Comparison of ENCODE assay signal across 28 cellular contexts in the genomic region with DNA sequence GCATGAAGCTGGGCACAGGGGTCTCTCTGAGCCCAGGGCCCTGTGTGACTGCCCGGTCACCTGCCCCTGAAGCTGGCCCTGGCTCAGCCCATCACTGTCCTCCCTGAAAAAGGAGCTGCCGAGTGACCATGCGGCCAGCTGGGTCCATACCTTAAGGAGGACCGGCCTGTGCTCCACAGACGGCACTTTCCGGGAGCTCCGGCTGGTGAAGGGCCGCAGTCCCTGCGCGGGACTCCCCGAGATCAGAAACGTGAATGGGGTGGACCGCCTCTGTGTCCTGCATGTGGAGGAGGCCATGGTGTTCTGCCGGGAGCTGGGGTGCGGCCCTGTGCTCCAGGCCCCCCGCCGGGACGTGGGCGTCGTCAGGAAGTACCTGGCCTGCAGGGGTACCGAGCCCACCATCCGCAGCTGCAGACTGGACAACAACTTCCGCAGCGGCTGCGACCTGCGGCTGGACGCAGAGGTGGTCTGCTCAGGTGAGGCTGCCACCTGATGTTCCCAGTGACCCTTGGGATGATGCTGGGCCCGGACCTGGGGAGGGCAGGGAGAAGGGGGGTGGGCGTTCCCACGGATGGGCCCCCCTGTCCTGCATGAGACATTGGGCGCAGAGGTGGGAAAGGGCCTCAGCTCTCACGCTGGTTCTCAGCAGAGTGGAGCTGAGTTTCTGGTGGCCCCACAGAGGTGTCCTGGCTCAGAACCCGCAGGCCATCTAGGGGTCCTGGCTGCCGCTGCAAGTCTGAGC. TPM values are rescaled to one million over a fixed set of nuclear protein-coding genes. Genes with fewer than 3 reads are reported as not detected.
DNase-seq lines count a peak whose midpoint lies in the region; ATAC-seq and TF ChIP-seq lines count a peak whose summit lies in the region.
"Had no signal": no experiment of that assay in that cellular context is flagged by ENCODE, and none has a peak within 500 bp of the region (broad histone marks: within the 10 kb centered on the region; RNA-seq: fewer than 3 reads in every experiment).

No MANE protein-coding gene starts in this region.

- H3K4me3 ChIP-seq in RWPE2 (ENCODE audit: severe bottlenecking) (no peak overlapping the region), right lobe of liver (no peak overlapping the region)
- H3K4me3 ChIP-seq: heart left ventricle, pancreas had no signal

- peaks cover 70% of the 10 kb centered on the region for H3K36me3 Mint-ChIP-seq in stimulated activated effector memory CD8-positive, alpha-beta T cell treated with anti-CD3 and anti-CD28 coated beads, Interleukin-12 subunit alpha, Interleukin-12 subunit beta, amount 100 ng/mL, for 72 hours
- peaks cover 0 to 5% of the 10 kb centered on the region in 2 donors for H3K36me3 Mint-ChIP-seq in stimulated activated naive B cell treated with anti-CD40 and anti-IgM and Interleukin-4, amounts not matched to agents 10 μg/mL and 1 μg/mL and 100 μg/mL, for 72 hours
- peaks cover 9% of the 10 kb centered on the region for H3K36me3 Mint-ChIP-seq in Calu3 (ENCODE audit: insufficient read depth, unreplicated experiment)

- no peak for ATAC-seq in RWPE2 (ENCODE audit: low read depth)
- ATAC-seq in right lobe of liver: no peak
- no peak for ATAC-seq in stimulated activated effector memory CD8-positive, alpha-beta T cell treated with anti-CD3 and anti-CD28 coated beads, Interleukin-12 subunit alpha, Interleukin-12 subunit beta, amount 100 ng/mL, for 72 hours
- ATAC-seq in stimulated activated naive B cell treated with anti-CD40 and anti-IgM and Interleukin-4, amounts not matched to agents 10 μg/mL and 1 μg/mL and 100 μg/mL, for 72 hours (replicated peaks): no peak
- ATAC-seq: activated naive CD8-positive, alpha-beta T cell treated with anti-CD3 and anti-CD28 coated beads, Interleukin-2, amount 50 U/mL, for 24 hours; esophagus mucosa; heart left ventricle; pancreas; stimulated activated naive CD8-positive, alpha-beta T cell treated with anti-CD3 and anti-CD28 coated beads, Interleukin-15, amount 100 ng/mL, for 72 hours had no signal

- H3K27me3 Mint-ChIP-seq in stimulated activated naive B cell treated with anti-CD40 and anti-IgM and Interleukin-4, amounts not matched to agents 10 μg/mL and 1 μg/mL and 100 μg/mL, for 72 hours: no peaks in the 10 kb centered on the region
- no peaks in the 10 kb centered on the region for H3K27me3 Mint-ChIP-seq in Calu3 (ENCODE audit: unreplicated experiment)
- H3K27me3 Mint-ChIP-seq: B cell; CD4-positive, alpha-beta memory T cell; stimulated activated naive CD8-positive, alpha-beta T cell treated with anti-CD3 and anti-CD28 coated beads, Interleukin-15, amount 100 ng/mL, for 72 hours had no signal

- CTCF ChIA-PET in Calu3 (lab: Charles Lee): no interaction called here

- no peak for TF ChIP-seq CTCF in RWPE2 (IDR thresholded peaks at IDR 0.05; ENCODE audit: poor library complexity, severe bottlenecking)
- TF ChIP-seq CTCF in right lobe of liver (IDR thresholded peaks at IDR 0.05): no peak
- TF ChIP-seq CTCF in Calu3 (IDR thresholded peaks at IDR 0.05; ENCODE audit: unreplicated experiment): no peak

- peak overlapping the region; percentile 81 for H3K4me3 Mint-ChIP-seq in stimulated activated effector memory CD8-positive, alpha-beta T cell treated with anti-CD3 and anti-CD28 coated beads, Interleukin-12 subunit alpha, Interleukin-12 subunit beta, amount 100 ng/mL, for 72 hours
- no peak overlapping the region for H3K4me3 Mint-ChIP-seq in stimulated activated naive B cell treated with anti-CD40 and anti-IgM and Interleukin-4, amounts not matched to agents 10 μg/mL and 1 μg/mL and 100 μg/mL, for 72 hours
- H3K4me3 Mint-ChIP-seq in Calu3 (ENCODE audit: low read depth, unreplicated experiment): no peak overlapping the region
- H3K4me3 Mint-ChIP-seq: activated naive CD8-positive, alpha-beta T cell treated with anti-CD3 and anti-CD28 coated beads, Interleukin-2, amount 50 U/mL, for 24 hours; B cell; CD4-positive, alpha-beta memory T cell; stimulated activated naive CD8-positive, alpha-beta T cell treated with anti-CD3 and anti-CD28 coated beads, Interleukin-15, amount 100 ng/mL, for 72 hours had no signal

- intact Hi-C loops in right lobe of liver (cut with DNase I): no loop called here
- intact Hi-C loops in Calu3 (cut with micrococcal nuclease; ENCODE audit: unreplicated experiment): no loop called here

- DNase-seq in activated effector memory CD4-positive, alpha-beta T cell treated with anti-CD3 and anti-CD28 coated beads, Interleukin-2, amount 50 U/mL, for 16 hours: peak; percentile 52
- no peak for DNase-seq in activated effector memory CD4-positive, alpha-beta T cell treated with Interleukin-2 at 50 U/mL for 16 hours
- DNase-seq in RWPE2 (ENCODE audit: low spot score): peak; percentile 61
- peak in 2 of 3 donors; percentile 21 to 49 for DNase-seq in right lobe of liver
- peak in 1 of 2 donors; percentile 44 for DNase-seq in stimulated activated effector memory CD8-positive, alpha-beta T cell treated with anti-CD3 and anti-CD28 coated beads, Interleukin-12 subunit alpha, Interleukin-12 subunit beta, amount 100 ng/mL, for 72 hours (ENCODE audit: low spot score in 2 of 2)
- no peak for DNase-seq in stimulated activated naive B cell treated with anti-CD40 and anti-IgM and Interleukin-4, amounts not matched to agents 10 μg/mL and 1 μg/mL and 100 μg/mL, for 72 hours
- DNase-seq in Calu3: no peak
- DNase-seq: ACHN; activated CD4-positive, alpha-beta T cell treated with anti-CD3 and anti-CD28 coated beads, Interleukin-2, amount 50 U/mL, for 4 hours; activated naive CD8-positive, alpha-beta T cell treated with anti-CD3 and anti-CD28 coated beads, Interleukin-2, amount 50 U/mL, for 24 hours; CD4-positive, alpha-beta memory T cell; central memory CD4-positive, alpha-beta T cell; dermis blood vessel endothelial cell; foreskin fibroblast; islet precursor cell; MV-4-11; NCI-H146; NCI-H2107; NCI-H446; NCI-H748 treated with DMSO at 0.1 percent for 48 hours; stimulated activated CD4-positive, alpha-beta T cell treated with anti-CD3 and anti-CD28 coated beads, Interleukin-2, amount 100 ng/mL, for 24 hours; stimulated activated naive CD8-positive, alpha-beta T cell treated with anti-CD3 and anti-CD28 coated beads, Interleukin-15, amount 100 ng/mL, for 72 hours; SW 1271; T1000 had no signal

- no peaks in the 10 kb centered on the region for H3K9me3 Mint-ChIP-seq in stimulated activated effector memory CD8-positive, alpha-beta T cell treated with anti-CD3 and anti-CD28 coated beads, Interleukin-12 subunit alpha, Interleukin-12 subunit beta, amount 100 ng/mL, for 72 hours
- H3K9me3 Mint-ChIP-seq in stimulated activated naive B cell treated with anti-CD40 and anti-IgM and Interleukin-4, amounts not matched to agents 10 μg/mL and 1 μg/mL and 100 μg/mL, for 72 hours: no peaks in the 10 kb centered on the region
- H3K9me3 Mint-ChIP-seq in Calu3 (ENCODE audit: low read depth, unreplicated experiment): peaks cover 7% of the 10 kb centered on the region
- H3K9me3 Mint-ChIP-seq: activated naive CD8-positive, alpha-beta T cell treated with anti-CD3 and anti-CD28 coated beads, Interleukin-2, amount 50 U/mL, for 24 hours; CD4-positive, alpha-beta memory T cell; stimulated activated naive CD8-positive, alpha-beta T cell treated with anti-CD3 and anti-CD28 coated beads, Interleukin-15, amount 100 ng/mL, for 72 hours had no signal

- no peak for TF ChIP-seq POLR2A in right lobe of liver (IDR thresholded peaks at IDR 0.05)

- no peaks in the 10 kb centered on the region for H3K27me3 ChIP-seq in RWPE2 (ENCODE audit: insufficient read depth, poor library complexity, severe bottlenecking)
- no peaks in the 10 kb centered on the region for H3K27me3 ChIP-seq in right lobe of liver
- H3K27me3 ChIP-seq: heart left ventricle, pancreas had no signal

- WGBS in right lobe of liver (ENCODE audit: insufficient coverage, low coverage, low lambda C conversion rate, missing lambda C conversion rate): 100% methylated on average over 9 of the region's 34 CpGs

- H3K36me3 ChIP-seq in RWPE2 (ENCODE audit: low read depth) (no peaks in the 10 kb centered on the region), right lobe of liver (no peaks in the 10 kb centered on the region)
- H3K36me3 ChIP-seq: heart left ventricle, pancreas had no signal

- H3K27ac ChIP-seq in RWPE2 (ENCODE audit: poor library complexity, severe bottlenecking): no peak overlapping the region
- no peak overlapping the region for H3K27ac ChIP-seq in right lobe of liver
- H3K27ac ChIP-seq: heart left ventricle, pancreas had no signal

- H3K9me3 ChIP-seq in RWPE2 (ENCODE audit: severe bottlenecking) (no peaks in the 10 kb centered on the region), right lobe of liver (no peaks in the 10 kb centered on the region)
- H3K9me3 ChIP-seq: heart left ventricle, pancreas had no signal

- H3K4me1 ChIP-seq in RWPE2 (ENCODE audit: insufficient read depth, poor library complexity, severe bottlenecking) (no peaks in the 10 kb centered on the region), right lobe of liver (no peaks in the 10 kb centered on the region)
- H3K4me1 ChIP-seq: heart left ventricle, pancreas had no signal

- peaks cover 39% of the 10 kb centered on the region for H3K4me1 Mint-ChIP-seq in stimulated activated effector memory CD8-positive, alpha-beta T cell treated with anti-CD3 and anti-CD28 coated beads, Interleukin-12 subunit alpha, Interleukin-12 subunit beta, amount 100 ng/mL, for 72 hours
- H3K4me1 Mint-ChIP-seq in stimulated activated naive B cell treated with anti-CD40 and anti-IgM and Interleukin-4, amounts not matched to agents 10 μg/mL and 1 μg/mL and 100 μg/mL, for 72 hours: no peaks in the 10 kb centered on the region
- no peaks in the 10 kb centered on the region for H3K4me1 Mint-ChIP-seq in Calu3 (ENCODE audit: low read depth, unreplicated experiment)
- H3K4me1 Mint-ChIP-seq: activated naive CD8-positive, alpha-beta T cell treated with anti-CD3 and anti-CD28 coated beads, Interleukin-2, amount 50 U/mL, for 24 hours; B cell; stimulated activated naive CD8-positive, alpha-beta T cell treated with anti-CD3 and anti-CD28 coated beads, Interleukin-15, amount 100 ng/mL, for 72 hours had no signal

- no TSS peak for BruUV-seq in Calu3 (replicated peaks; lab: Mats Ljungman, UMichigan)

- H3K27ac Mint-ChIP-seq in stimulated activated effector memory CD8-positive, alpha-beta T cell treated with anti-CD3 and anti-CD28 coated beads, Interleukin-12 subunit alpha, Interleukin-12 subunit beta, amount 100 ng/mL, for 72 hours: no peak overlapping the region
- H3K27ac Mint-ChIP-seq in stimulated activated naive B cell treated with anti-CD40 and anti-IgM and Interleukin-4, amounts not matched to agents 10 μg/mL and 1 μg/mL and 100 μg/mL, for 72 hours: no peak overlapping the region
- no peak overlapping the region for H3K27ac Mint-ChIP-seq in Calu3 (ENCODE audit: unreplicated experiment)
- H3K27ac Mint-ChIP-seq: activated naive CD8-positive, alpha-beta T cell treated with anti-CD3 and anti-CD28 coated beads, Interleukin-2, amount 50 U/mL, for 24 hours; B cell; stimulated activated naive CD8-positive, alpha-beta T cell treated with anti-CD3 and anti-CD28 coated beads, Interleukin-15, amount 100 ng/mL, for 72 hours had no signal

RNA-seq across cellular contexts. Expression of a gene that starts 3.5 kb away (rescaled TPM):
- total RNA-seq in right lobe of liver: 1 to 10 TPM in 2 of 6 experiments, under 1 TPM in 4; 0.18 to 1.6 (median 0.33) TPM
- total RNA-seq in Calu3 (2022): 1.8 and 2.2 TPM in 2 replicates

RNA-seq across cellular contexts. Expression of a gene that starts 32.8 kb away (rescaled TPM):
- total RNA-seq in right lobe of liver (10 to 100 TPM in 2 of 6 experiments, under 1 TPM in 3, not detected in 1; 0.07 to 15.1 (median 0.11) TPM), Calu3 (2022) (0.15 TPM in 1 of 2 replicates, not detected in the other)
- total RNA-seq: B cell; CD4-positive, alpha-beta memory T cell had no signal

Comparison
In these comparisons a context has a peak if more than half of its experiments do, and no peak if none do; other contexts are left out.
1. DNase-seq: peak in activated effector memory CD4-positive, alpha-beta T cell treated with anti-CD3 and anti-CD28 coated beads, Interleukin-2, amount 50 U/mL, for 16 hours (single experiment), RWPE2 (single experiment) and right lobe of liver (2 of 3); none in activated effector memory CD4-positive, alpha-beta T cell treated with Interleukin-2 at 50 U/mL for 16 hours (single experiment), stimulated activated naive B cell treated with anti-CD40 and anti-IgM and Interleukin-4, amounts not matched to agents 10 μg/mL and 1 μg/mL and 100 μg/mL, for 72 hours (single experiment) and Calu3 (single experiment).